29 cellular contexts compared by ENCODE assay signal in the genomic region with DNA sequence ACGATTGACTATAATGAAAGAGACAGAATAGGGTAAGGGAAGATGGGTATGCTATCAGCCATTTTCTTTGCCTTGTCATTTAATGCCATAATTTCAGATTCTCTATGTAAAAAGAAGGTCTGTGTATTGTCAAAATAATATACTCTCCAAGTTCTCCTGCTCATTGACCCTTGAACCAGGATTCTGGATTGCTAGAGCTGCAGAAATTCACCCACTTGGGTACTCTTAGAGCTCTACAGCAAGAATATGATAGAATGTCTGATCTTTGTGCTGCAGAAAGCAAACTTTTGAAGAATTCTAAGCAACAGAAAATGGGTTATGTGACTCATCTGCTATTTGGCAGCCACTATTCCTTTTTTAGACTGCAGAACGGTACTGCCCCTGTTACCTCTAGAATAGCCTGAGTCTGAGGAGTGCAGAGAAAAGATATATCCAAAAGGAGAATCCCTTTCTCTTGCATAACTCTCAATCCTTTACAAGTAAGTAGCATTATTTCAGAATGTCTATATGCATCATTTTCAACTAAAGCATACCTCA.
DNase-seq lines count a peak whose midpoint lies in the region; ATAC-seq and TF ChIP-seq lines count a peak whose summit lies in the region.
"Had no signal": no experiment of that assay in that cellular context is flagged by ENCODE, and none has a peak within 500 bp of the region (broad histone marks: within the 10 kb centered on the region; RNA-seq: fewer than 3 reads in every experiment).

No MANE protein-coding gene starts in this region.

- peaks cover 0 to 5% of the 10 kb centered on the region in 2 donors for H3K4me1 ChIP-seq in adrenal gland (replicated peaks in 1 of 2)
- H3K4me1 ChIP-seq: A549 had no signal

- no peaks in the 10 kb centered on the region for H3K9me3 ChIP-seq in adrenal gland (replicated peaks in 1 of 3)
- H3K9me3 ChIP-seq: A549, heart right ventricle, pancreas, stomach had no signal

- H3K4me1 Mint-ChIP-seq in activated naive CD8-positive, alpha-beta T cell (ENCODE audit: low read depth), result peaks cover 32% of the 10 kb centered on the region
- H3K4me1 Mint-ChIP-seq in activated naive CD8-positive, alpha-beta T cell treated with anti-CD3 and anti-CD28 coated beads, Interleukin-2, amount 50 U/mL, for 24 hours, result peaks cover 35% of the 10 kb centered on the region
- H3K4me1 Mint-ChIP-seq in natural killer cell treated with Interleukin-12 subunit alpha and Interleukin-12 subunit beta and Interleukin-15 and Interleukin-18, amount 100 ng/mL, for 72 hours (ENCODE audit: low read depth in 2 of 2), result peaks cover 0 to 12% of the 10 kb centered on the region in 2 donors
- H3K4me1 Mint-ChIP-seq: activated B cell treated with CpG ODN at 0.5 μM for 24 hours; activated naive CD8-positive, alpha-beta T cell treated with anti-CD3 and anti-CD28 coated beads, Interleukin-2, amount 10 ng/mL, durations not matched to agents 7 days and 5 days; immature natural killer cell had no signal

- H3K36me3 ChIP-seq in brain microvascular endothelial cell (replicated peaks), result no peaks in the 10 kb centered on the region
- no peaks in the 10 kb centered on the region for H3K36me3 ChIP-seq in adrenal gland (replicated peaks in 1 of 2)
- H3K36me3 ChIP-seq: pancreas had no signal

- peaks cover 6% of the 10 kb centered on the region for H3K36me3 Mint-ChIP-seq in activated naive CD8-positive, alpha-beta T cell
- peaks cover 6% of the 10 kb centered on the region for H3K36me3 Mint-ChIP-seq in activated naive CD8-positive, alpha-beta T cell treated with anti-CD3 and anti-CD28 coated beads, Interleukin-2, amount 50 U/mL, for 24 hours (ENCODE audit: low read depth)
- H3K36me3 Mint-ChIP-seq in natural killer cell treated with Interleukin-12 subunit alpha and Interleukin-12 subunit beta and Interleukin-15 and Interleukin-18, amount 100 ng/mL, for 72 hours, result no peaks in the 10 kb centered on the region

- H3K27me3 Mint-ChIP-seq in activated naive CD8-positive, alpha-beta T cell, result no peaks in the 10 kb centered on the region
- no peaks in the 10 kb centered on the region for H3K27me3 Mint-ChIP-seq in activated naive CD8-positive, alpha-beta T cell treated with anti-CD3 and anti-CD28 coated beads, Interleukin-2, amount 50 U/mL, for 24 hours
- no peaks in the 10 kb centered on the region for H3K27me3 Mint-ChIP-seq in natural killer cell treated with Interleukin-12 subunit alpha and Interleukin-12 subunit beta and Interleukin-15 and Interleukin-18, amount 100 ng/mL, for 72 hours
- H3K27me3 Mint-ChIP-seq: activated B cell treated with CpG ODN at 0.5 μM for 24 hours; activated naive CD8-positive, alpha-beta T cell treated with anti-CD3 and anti-CD28 coated beads, Interleukin-2, amount 10 ng/mL, durations not matched to agents 7 days and 5 days had no signal

- WGBS in adrenal gland, 4 donors, result 20 to 39% (median 31%) methylated on average over 2 of the region's 2 CpGs

- no peak overlapping the region for H3K4me3 Mint-ChIP-seq in activated naive CD8-positive, alpha-beta T cell
- no peak overlapping the region for H3K4me3 Mint-ChIP-seq in activated naive CD8-positive, alpha-beta T cell treated with anti-CD3 and anti-CD28 coated beads, Interleukin-2, amount 50 U/mL, for 24 hours
- H3K4me3 Mint-ChIP-seq in natural killer cell treated with Interleukin-12 subunit alpha and Interleukin-12 subunit beta and Interleukin-15 and Interleukin-18, amount 100 ng/mL, for 72 hours, result no peak overlapping the region
- H3K4me3 Mint-ChIP-seq: activated B cell treated with CpG ODN at 0.5 μM for 24 hours; activated naive CD8-positive, alpha-beta T cell treated with anti-CD3 and anti-CD28 coated beads, Interleukin-2, amount 10 ng/mL, durations not matched to agents 7 days and 5 days; activated T-helper 1 cell treated with anti-CD3 and anti-CD28 coated beads, Interleukin-12 subunit alpha, Interleukin-12 subunit beta, Interleukin-2, Interleukin-4 antibody, amounts not matched to agents 30 ng/mL and 10 ng/mL and 1 ng/mL, durations not matched to agents 14 hours and 24 hours and 36 hours; CD14-positive monocyte; immature natural killer cell; T-helper 1 cell treated with Interleukin-12 subunit alpha and Interleukin-12 subunit beta and Interleukin-4 antibody, amounts not matched to agents 30 μg/mL and 1 μg/mL, for 36 hours had no signal

- H3K9me3 Mint-ChIP-seq in activated naive CD8-positive, alpha-beta T cell (ENCODE audit: low read depth), result no peaks in the 10 kb centered on the region
- no peaks in the 10 kb centered on the region for H3K9me3 Mint-ChIP-seq in activated naive CD8-positive, alpha-beta T cell treated with anti-CD3 and anti-CD28 coated beads, Interleukin-2, amount 50 U/mL, for 24 hours
- no peaks in the 10 kb centered on the region for H3K9me3 Mint-ChIP-seq in natural killer cell treated with Interleukin-12 subunit alpha and Interleukin-12 subunit beta and Interleukin-15 and Interleukin-18, amount 100 ng/mL, for 72 hours
- H3K9me3 Mint-ChIP-seq: activated B cell treated with CpG ODN at 0.5 μM for 24 hours; activated naive CD8-positive, alpha-beta T cell treated with anti-CD3 and anti-CD28 coated beads, Interleukin-2, amount 10 ng/mL, durations not matched to agents 7 days and 5 days; activated T-helper 1 cell treated with anti-CD3 and anti-CD28 coated beads, Interleukin-12 subunit alpha, Interleukin-12 subunit beta, Interleukin-2, Interleukin-4 antibody, amounts not matched to agents 30 ng/mL and 10 ng/mL and 1 ng/mL, durations not matched to agents 14 hours and 24 hours and 36 hours; immature natural killer cell; T-helper 1 cell treated with Interleukin-12 subunit alpha and Interleukin-12 subunit beta and Interleukin-4 antibody, amounts not matched to agents 30 μg/mL and 1 μg/mL, for 36 hours had no signal

- DNase-seq in activated naive CD8-positive, alpha-beta T cell treated with anti-CD3 and anti-CD28 coated beads, Interleukin-2, amount 50 U/mL, for 24 hours, result no peak
- peak; percentile 8 for DNase-seq in brain microvascular endothelial cell
- no peak for DNase-seq in left lobe of liver (ENCODE audit: low spot score)
- no peak for DNase-seq in adrenal gland
- no peak for DNase-seq in stimulated activated CD4-positive, alpha-beta T cell treated with anti-CD3 and anti-CD28 coated beads, Interleukin-15, amount 100 ng/mL, for 24 hours
- DNase-seq in natural killer cell treated with Interleukin-12 subunit alpha and Interleukin-12 subunit beta and Interleukin-15 and Interleukin-18, amount 100 ng/mL, for 72 hours (ENCODE audit: low spot score), result no peak
- DNase-seq in stimulated activated CD4-positive, alpha-beta T cell treated with anti-CD3 and anti-CD28 coated beads, Interleukin-12 subunit alpha, Interleukin-12 subunit beta, amount 100 ng/mL, for 4 hours, result no peak
- DNase-seq: activated B cell treated with CpG ODN at 0.5 μM for 24 hours; activated CD8-positive, alpha-beta memory T cell treated with anti-CD3 and anti-CD28 coated beads for 24 hours; activated naive CD8-positive, alpha-beta T cell treated with anti-CD3 and anti-CD28 coated beads, Interleukin-2, amount 10 ng/mL, durations not matched to agents 7 days and 5 days; central memory CD4-positive, alpha-beta T cell; DMS 273 treated with DMSO at 0.1 percent for 48 hours; GDM1; heart right ventricle; immature natural killer cell; NCI-H1436; NCI-H748 treated with DMSO at 0.1 percent for 48 hours; pancreas; SIG-M5; stimulated activated CD4-positive, alpha-beta T cell treated with anti-CD3 and anti-CD28 coated beads, Interleukin-4, amount 100 ng/mL, for 1 hour; stomach had no signal

- TF ChIP-seq CTCF in brain microvascular endothelial cell (IDR thresholded peaks at IDR 0.05; ENCODE audit: low read depth, low read length, missing control alignments) (no peak), adrenal gland (IDR thresholded peaks at IDR 0.05) (no peak)

- H3K27ac Mint-ChIP-seq in activated naive CD8-positive, alpha-beta T cell, result peak overlapping the region; percentile 54
- H3K27ac Mint-ChIP-seq in activated naive CD8-positive, alpha-beta T cell treated with anti-CD3 and anti-CD28 coated beads, Interleukin-2, amount 50 U/mL, for 24 hours, result no peak overlapping the region
- H3K27ac Mint-ChIP-seq in natural killer cell treated with Interleukin-12 subunit alpha and Interleukin-12 subunit beta and Interleukin-15 and Interleukin-18, amount 100 ng/mL, for 72 hours, result no peak overlapping the region
- H3K27ac Mint-ChIP-seq: activated B cell treated with CpG ODN at 0.5 μM for 24 hours; activated naive CD8-positive, alpha-beta T cell treated with anti-CD3 and anti-CD28 coated beads, Interleukin-2, amount 10 ng/mL, durations not matched to agents 7 days and 5 days; activated T-helper 1 cell treated with anti-CD3 and anti-CD28 coated beads, Interleukin-12 subunit alpha, Interleukin-12 subunit beta, Interleukin-2, Interleukin-4 antibody, amounts not matched to agents 30 ng/mL and 10 ng/mL and 1 ng/mL, durations not matched to agents 14 hours and 24 hours and 36 hours; CD14-positive monocyte; immature natural killer cell; T-helper 1 cell treated with Interleukin-12 subunit alpha and Interleukin-12 subunit beta and Interleukin-4 antibody, amounts not matched to agents 30 μg/mL and 1 μg/mL, for 36 hours had no signal

- no peaks in the 10 kb centered on the region for H3K27me3 ChIP-seq in brain microvascular endothelial cell (replicated peaks)
- no peaks in the 10 kb centered on the region for H3K27me3 ChIP-seq in adrenal gland
- H3K27me3 ChIP-seq: heart right ventricle, pancreas, stomach had no signal

- H3K4me3 ChIP-seq in brain microvascular endothelial cell (ENCODE audit: low read depth, low read length) (no peak overlapping the region), adrenal gland (no peak overlapping the region)
- H3K4me3 ChIP-seq: A549, GM12878, heart right ventricle, lung, pancreas, stomach had no signal

- no peak for ATAC-seq in activated naive CD8-positive, alpha-beta T cell treated with anti-CD3 and anti-CD28 coated beads, Interleukin-2, amount 50 U/mL, for 24 hours
- peak; percentile 69 for ATAC-seq in left lobe of liver
- ATAC-seq in natural killer cell treated with Interleukin-12 subunit alpha and Interleukin-12 subunit beta and Interleukin-15 and Interleukin-18, amount 100 ng/mL, for 72 hours, result no peak
- ATAC-seq: A549, GM12878, heart right ventricle had no signal

- H3K27ac ChIP-seq in brain microvascular endothelial cell (no peak overlapping the region), adrenal gland (no peak overlapping the region)
- H3K27ac ChIP-seq: A549, epithelial cell of prostate, heart right ventricle, stomach had no signal

- intact Hi-C loops in adrenal gland (cut with DNase I), result no loop called here

- in situ Hi-C loops in brain microvascular endothelial cell (cut with HindIII; ENCODE audit: low pct_ligation_motif_present, low sequenced_read_pairs), result loop anchor here (25.0 kb wide), 1 partner anchor 235 kb away; no protein-coding TSS in a partner anchor

- no peak for TF ChIP-seq POLR2A in adrenal gland (IDR thresholded peaks at IDR 0.05)
